In the genomic region with DNA sequence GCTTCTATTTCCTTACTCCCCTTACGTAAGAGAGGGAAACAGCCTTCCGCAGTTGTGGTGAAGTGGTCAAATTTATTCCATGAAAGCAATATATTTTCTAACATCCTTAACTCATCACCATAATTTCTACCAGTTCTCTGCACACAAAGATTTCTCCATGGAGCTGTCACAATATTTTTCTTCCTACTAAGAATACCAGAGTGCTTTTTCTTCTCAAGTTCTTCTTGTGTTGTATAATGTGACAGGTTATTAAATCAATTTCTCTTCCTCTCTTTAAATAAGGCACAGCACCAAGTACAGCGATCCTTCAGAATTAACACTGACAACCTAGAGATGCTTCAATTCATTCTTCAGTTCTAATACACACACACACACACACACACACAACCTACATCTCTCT, we compare ENCODE assay signal across 22 cellular contexts.
A peak's percentile ranks its signal among the peaks of the same experiment; 100 is the strongest.
DNase-seq lines count a peak whose midpoint lies in the region; TF ChIP-seq lines count a peak whose summit lies in the region.
"Had no signal": no experiment of that assay in that cellular context is flagged by ENCODE, and none has a peak within 500 bp of the region (broad histone marks: within the 10 kb centered on the region; RNA-seq: fewer than 3 reads in every experiment).

No MANE protein-coding gene starts in this region.

- no peak overlapping the region for H2AFZ ChIP-seq in neural cell (ENCODE audit: low read depth, low read length)

- H3K27me3 ChIP-seq in neural cell (ENCODE audit: insufficient read depth, low read depth, low read length) (no peaks in the 10 kb centered on the region), thyroid gland (no peaks in the 10 kb centered on the region)
- H3K27me3 ChIP-seq: BE2C, BLaER1 had no signal

- no peak overlapping the region for H3K27ac ChIP-seq in neural cell (ENCODE audit: low read length)
- no peak overlapping the region for H3K27ac ChIP-seq in thyroid gland
- H3K27ac ChIP-seq: BLaER1 had no signal

- no peaks in the 10 kb centered on the region for H3K79me2 ChIP-seq in neural cell (replicated peaks; ENCODE audit: insufficient read depth, low read length)

- H3K36me3 ChIP-seq in neural cell (ENCODE audit: insufficient read depth, low read length) (no peaks in the 10 kb centered on the region), thyroid gland (no peaks in the 10 kb centered on the region)
- H3K36me3 ChIP-seq: BE2C, BLaER1 had no signal

- no peak overlapping the region for H3K9ac ChIP-seq in neural cell (ENCODE audit: low read length)
- H3K9ac ChIP-seq: BLaER1 had no signal

- H3K9me2 ChIP-seq in neural cell (ENCODE audit: insufficient read depth, low read length), result no peaks in the 10 kb centered on the region

- TF ChIP-seq EP300 in neural cell (conservative IDR thresholded peaks at IDR 0.05; ENCODE audit: poor library complexity, severe bottlenecking), result peak; percentile 97

- TF ChIP-seq RAD21 in neural cell (conservative IDR thresholded peaks at IDR 0.05), result no peak

- H3K4me3 ChIP-seq in neural cell (ENCODE audit: low read length), result no peak overlapping the region
- H3K4me3 ChIP-seq in thyroid gland (replicated peaks in 1 of 3), result no peak overlapping the region
- H3K4me3 ChIP-seq: BLaER1, GM12878 had no signal

- intact Hi-C loops in thyroid gland (cut with DNase I), result no loop called here

- no peak overlapping the region for H3K4me2 ChIP-seq in neural cell (ENCODE audit: low read length)
- H3K4me2 ChIP-seq: BLaER1 had no signal

- H3K9me3 ChIP-seq in neural cell (ENCODE audit: low read length), result no peaks in the 10 kb centered on the region
- no peaks in the 10 kb centered on the region for H3K9me3 ChIP-seq in thyroid gland
- H3K9me3 ChIP-seq: BE2C had no signal

- DNase-seq in NOMO-1 treated with dmso at 0.1 percent for 144 hours (lab: John Stamatoyannopoulos, UW; ENCODE audit: unreplicated experiment), result peak; percentile 2
- DNase-seq in NCI-H446 (lab: John Stamatoyannopoulos, UW), result no peak
- DNase-seq in thyroid gland, result no peak
- no peak for DNase-seq in stimulated activated CD4-positive, alpha-beta T cell treated with anti-CD3 and anti-CD28 coated beads, Interleukin-2, amount 100 ng/mL, for 48 hours
- DNase-seq: 8988T; ACHN; BE2C; C1 segment of cervical spinal cord; CD4-positive, alpha-beta memory T cell; CD4-positive, CD25-positive, alpha-beta regulatory T cell; CD8-positive, alpha-beta memory T cell; COR-L47; DMS 273 treated with DMSO at 0.1 percent for 48 hours; DMS153; DMS53; DMS79; DND-41; EL; GDM1 had no signal

- TF ChIP-seq POLR2A in thyroid gland (IDR thresholded peaks at IDR 0.05), result no peak

- no peaks in the 10 kb centered on the region for H4K20me1 ChIP-seq in neural cell (ENCODE audit: insufficient read depth)
- H4K20me1 ChIP-seq: BLaER1 had no signal

- TF ChIP-seq CTCF in neural cell (IDR thresholded peaks at IDR 0.05; ENCODE audit: poor library complexity, severe bottlenecking), result no peak
- TF ChIP-seq CTCF in thyroid gland (IDR thresholded peaks at IDR 0.05), result no peak

- H3F3A ChIP-seq in neural cell (ENCODE audit: insufficient read depth, low read length, poor library complexity, severe bottlenecking), result no peaks in the 10 kb centered on the region

- no peaks in the 10 kb centered on the region for H3K4me1 ChIP-seq in thyroid gland
- H3K4me1 ChIP-seq: BE2C had no signal

- 78 to 81% methylated on average over 3 of the region's 3 CpGs for whole genome bisulfite sequencing in thyroid gland, 2 donors

TF ChIP-seq in neural cell, 6 proteins besides CTCF, POLR2A, EP300 and RAD21:
- TF ChIP-seq, protein P1, sequence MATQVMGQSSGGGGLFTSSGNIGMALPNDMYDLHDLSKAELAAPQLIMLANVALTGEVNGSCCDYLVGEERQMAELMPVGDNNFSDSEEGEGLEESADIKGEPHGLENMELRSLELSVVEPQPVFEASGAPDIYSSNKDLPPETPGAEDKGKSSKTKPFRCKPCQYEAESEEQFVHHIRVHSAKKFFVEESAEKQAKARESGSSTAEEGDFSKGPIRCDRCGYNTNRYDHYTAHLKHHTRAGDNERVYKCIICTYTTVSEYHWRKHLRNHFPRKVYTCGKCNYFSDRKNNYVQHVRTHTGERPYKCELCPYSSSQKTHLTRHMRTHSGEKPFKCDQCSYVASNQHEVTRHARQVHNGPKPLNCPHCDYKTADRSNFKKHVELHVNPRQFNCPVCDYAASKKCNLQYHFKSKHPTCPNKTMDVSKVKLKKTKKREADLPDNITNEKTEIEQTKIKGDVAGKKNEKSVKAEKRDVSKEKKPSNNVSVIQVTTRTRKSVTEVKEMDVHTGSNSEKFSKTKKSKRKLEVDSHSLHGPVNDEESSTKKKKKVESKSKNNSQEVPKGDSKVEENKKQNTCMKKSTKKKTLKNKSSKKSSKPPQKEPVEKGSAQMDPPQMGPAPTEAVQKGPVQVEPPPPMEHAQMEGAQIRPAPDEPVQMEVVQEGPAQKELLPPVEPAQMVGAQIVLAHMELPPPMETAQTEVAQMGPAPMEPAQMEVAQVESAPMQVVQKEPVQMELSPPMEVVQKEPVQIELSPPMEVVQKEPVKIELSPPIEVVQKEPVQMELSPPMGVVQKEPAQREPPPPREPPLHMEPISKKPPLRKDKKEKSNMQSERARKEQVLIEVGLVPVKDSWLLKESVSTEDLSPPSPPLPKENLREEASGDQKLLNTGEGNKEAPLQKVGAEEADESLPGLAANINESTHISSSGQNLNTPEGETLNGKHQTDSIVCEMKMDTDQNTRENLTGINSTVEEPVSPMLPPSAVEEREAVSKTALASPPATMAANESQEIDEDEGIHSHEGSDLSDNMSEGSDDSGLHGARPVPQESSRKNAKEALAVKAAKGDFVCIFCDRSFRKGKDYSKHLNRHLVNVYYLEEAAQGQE (IDR thresholded peaks at IDR 0.05; ENCODE audit: borderline replicate concordance), result peak; percentile 76
- TF ChIP-seq TAF1 (IDR thresholded peaks at IDR 0.05; ENCODE audit: low read depth) (no peak), POLR2AphosphoS5 (IDR thresholded peaks at IDR 0.05) (peak; percentile 95), EZH2 (IDR thresholded peaks at IDR 0.05; ENCODE audit: borderline replicate concordance, insufficient read depth, low read length, poor library complexity, severe bottlenecking) (no peak), SMC3 (conservative IDR thresholded peaks at IDR 0.05; ENCODE audit: poor library complexity) (no peak), MXI1 (conservative IDR thresholded peaks at IDR 0.05; ENCODE audit: poor library complexity, severe bottlenecking) (no peak)
